Comparison of ENCODE assay signal across 18 cellular contexts in the genomic region with DNA sequence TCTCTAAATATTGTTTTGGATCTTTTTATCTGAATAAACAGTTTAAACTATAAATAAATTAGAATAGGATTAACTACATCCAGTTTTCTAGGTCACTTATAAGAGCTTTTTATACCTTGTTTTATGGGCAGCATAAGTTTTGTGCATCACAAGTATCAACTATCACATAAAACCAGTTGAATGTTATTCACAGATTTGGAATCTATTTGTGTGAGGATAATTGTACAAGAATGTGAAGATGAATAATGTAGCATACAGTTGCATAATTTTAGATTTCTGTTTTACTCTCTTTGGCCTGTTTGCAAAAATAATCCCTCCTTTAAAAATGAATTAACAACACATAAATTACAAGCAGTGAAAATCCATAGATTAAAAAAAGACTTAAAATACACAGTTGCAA.
DNase-seq lines count a peak whose midpoint lies in the region; ATAC-seq and TF ChIP-seq lines count a peak whose summit lies in the region.
"Had no signal": no experiment of that assay in that cellular context is flagged by ENCODE, and none has a peak within 500 bp of the region (broad histone marks: within the 10 kb centered on the region; RNA-seq: fewer than 3 reads in every experiment).

No MANE protein-coding gene starts in this region.

- no peaks in the 10 kb centered on the region for H3K9me3 Mint-ChIP-seq in activated CD4-positive, alpha-beta T cell treated with anti-CD3 and anti-CD28 coated beads, Interleukin-2, amount 10 ng/mL, durations not matched to agents 24 days and 14 days
- H3K9me3 Mint-ChIP-seq: H9 had no signal

- intact Hi-C loops in activated CD4-positive, alpha-beta T cell treated with anti-CD3 and anti-CD28 coated beads, Interleukin-2, amount 10 ng/mL, durations not matched to agents 24 days and 14 days (cut with micrococcal nuclease): no loop called here
- intact Hi-C loops in lower lobe of right lung (cut with DNase I): no loop called here

- DNase-seq in AG20443 (ENCODE audit: low spot score) (peak; percentile 14), HCEC 1CT (peak; percentile 53), choroid plexus epithelial cell (ENCODE audit: low read depth) (peak; percentile 12), iris pigment epithelial cell (ENCODE audit: low read depth) (peak; percentile 30), NCI-H128 (lab: John Stamatoyannopoulos, UW; ENCODE audit: unreplicated experiment) (no peak), lower lobe of right lung (no peak)
- DNase-seq in activated CD4-positive, alpha-beta T cell treated with anti-CD3 and anti-CD28 coated beads, Interleukin-2, amount 10 ng/mL, durations not matched to agents 24 days and 14 days: no peak
- DNase-seq: H9, NCI-H1417, NCI-H2029, NCI-H510A, NCI-H82, Peyer's patch, SHP77 had no signal

- H3K9me3 ChIP-seq in lower lobe of right lung: no peaks in the 10 kb centered on the region
- H3K9me3 ChIP-seq: BLaER1, Peyer's patch had no signal

- H3K27me3 Mint-ChIP-seq in activated CD4-positive, alpha-beta T cell treated with anti-CD3 and anti-CD28 coated beads, Interleukin-2, amount 10 ng/mL, durations not matched to agents 24 days and 14 days: no peaks in the 10 kb centered on the region

- peaks cover 42% of the 10 kb centered on the region for H3K36me3 ChIP-seq in lower lobe of right lung

- no peak overlapping the region for H3K4me3 Mint-ChIP-seq in activated CD4-positive, alpha-beta T cell treated with anti-CD3 and anti-CD28 coated beads, Interleukin-2, amount 10 ng/mL, durations not matched to agents 24 days and 14 days
- H3K4me3 Mint-ChIP-seq: H9 had no signal

- no peaks in the 10 kb centered on the region for H3K4me1 Mint-ChIP-seq in activated CD4-positive, alpha-beta T cell treated with anti-CD3 and anti-CD28 coated beads, Interleukin-2, amount 10 ng/mL, durations not matched to agents 24 days and 14 days
- H3K4me1 Mint-ChIP-seq: H9 had no signal

- H3K27ac ChIP-seq in lower lobe of right lung: no peak overlapping the region
- H3K27ac ChIP-seq: BLaER1, Peyer's patch had no signal

- no peak for ATAC-seq in GM18498 (IDR thresholded peaks at IDR 0.05; ENCODE audit: unreplicated experiment)
- ATAC-seq in lower lobe of right lung: no peak
- ATAC-seq: GM12878, SK-N-SH treated with all-trans-retinoic acid at 6 μM for 48 hours had no signal

- no peak for TF ChIP-seq CTCF in choroid plexus epithelial cell (conservative IDR thresholded peaks at IDR 0.05; ENCODE audit: low read depth, low read length)
- TF ChIP-seq CTCF in lower lobe of right lung (IDR thresholded peaks at IDR 0.05): no peak

- no peak overlapping the region for H3K27ac Mint-ChIP-seq in activated CD4-positive, alpha-beta T cell treated with anti-CD3 and anti-CD28 coated beads, Interleukin-2, amount 10 ng/mL, durations not matched to agents 24 days and 14 days

- peaks cover 18% of the 10 kb centered on the region for H3K36me3 Mint-ChIP-seq in activated CD4-positive, alpha-beta T cell treated with anti-CD3 and anti-CD28 coated beads, Interleukin-2, amount 10 ng/mL, durations not matched to agents 24 days and 14 days (ENCODE audit: low read depth)

- no peaks in the 10 kb centered on the region for H3K27me3 ChIP-seq in lower lobe of right lung (ENCODE audit: low read depth)
- H3K27me3 ChIP-seq: BLaER1, Peyer's patch had no signal

- no peaks in the 10 kb centered on the region for H3K4me1 ChIP-seq in lower lobe of right lung
- H3K4me1 ChIP-seq: BLaER1, Peyer's patch had no signal

- H3K4me3 ChIP-seq in choroid plexus epithelial cell (ENCODE audit: low read depth, low read length) (no peak overlapping the region), lower lobe of right lung (no peak overlapping the region)
- H3K4me3 ChIP-seq: BLaER1, GM12878, Peyer's patch had no signal

Comparison
In these comparisons a context has a peak if more than half of its experiments do, and no peak if none do; other contexts are left out.
1. DNase-seq: peak in AG20443 (single experiment), HCEC 1CT (single experiment), choroid plexus epithelial cell (single experiment) and iris pigment epithelial cell (single experiment); none in activated CD4-positive, alpha-beta T cell treated with anti-CD3 and anti-CD28 coated beads, Interleukin-2, amount 10 ng/mL, durations not matched to agents 24 days and 14 days (single experiment), NCI-H128 (single experiment) and lower lobe of right lung (single experiment).